Comparison of ENCODE assay signal across 8 cellular contexts in genomic region chr13:73754727-73755292, GRCh38.
DNase-seq lines count a peak whose midpoint lies in the region; ATAC-seq, FAIRE-seq and TF ChIP-seq lines count a peak whose summit lies in the region.

No MANE protein-coding gene starts in this region.

- ATAC-seq in A549, result peak; percentile 71 to 83; a peak in 4 of 6 replicates
- ATAC-seq in HG03039 (IDR thresholded peaks at IDR 0.05; ENCODE audit: unreplicated experiment), result no peak

- POLR2A ChIA-PET in A549 (lab: Yijun Ruan, JAX), result no interaction called here

- H3K4me3 Mint-ChIP-seq in HFFc6, result no peak overlapping the region
- H3K4me3 Mint-ChIP-seq in neural progenitor cell, result no peak overlapping the region

- H3K9me3 Mint-ChIP-seq in HFFc6 (no peaks in the 10 kb centered on the region), neural progenitor cell (no peaks in the 10 kb centered on the region)

- H3K27ac ChIP-seq in A549 (no peak overlapping the region), fibroblast of lung (ENCODE audit: insufficient read depth, low read length) (no peak overlapping the region), neural progenitor cell (no peak overlapping the region)

- TF ChIP-seq EP300 in A549 (IDR thresholded peaks at IDR 0.05), result no peak

- TF ChIP-seq POLR2A in A549 (IDR thresholded peaks at IDR 0.05; ENCODE audit: low read length), result no peak

- H3K4me2 ChIP-seq in A549, result no peak overlapping the region
- no peak overlapping the region for H3K4me2 ChIP-seq in fibroblast of lung (ENCODE audit: extremely low read depth, insufficient read depth, low read length)
- H3K4me2 ChIP-seq in neural progenitor cell, result no peak overlapping the region

- peak; percentile 68 for TF ChIP-seq CTCF in A549 (IDR thresholded peaks at IDR 0.05)
- peak; percentile 92 for TF ChIP-seq CTCF in HFFc6 (IDR thresholded peaks at IDR 0.05)
- peak; percentile 65 to 66 for TF ChIP-seq CTCF in fibroblast of lung (conservative IDR thresholded peaks at IDR 0.05 in 1 of 2, IDR thresholded peaks at IDR 0.05 in 1 of 2; ENCODE audit: low read depth in 1 of 2, low read length in 2 of 2)
- TF ChIP-seq CTCF in neural progenitor cell (IDR thresholded peaks at IDR 0.05), result peak; percentile 78

- H3K27me3 ChIP-seq in fibroblast of lung (ENCODE audit: control insufficient read depth, insufficient read depth, low read length) (no peaks in the 10 kb centered on the region), neural progenitor cell (no peaks in the 10 kb centered on the region)

- no peaks in the 10 kb centered on the region for H3K9me3 ChIP-seq in A549
- H3K9me3 ChIP-seq in fibroblast of lung (ENCODE audit: control insufficient read depth, insufficient read depth, low read depth, low read length), result no peaks in the 10 kb centered on the region
- no peaks in the 10 kb centered on the region for H3K9me3 ChIP-seq in neural progenitor cell (ENCODE audit: low read depth)

- CTCF ChIA-PET in A549 (lab: Yijun Ruan, JAX), result interaction anchor here (0.6 to 1.7 kb wide), 5 partner anchors 13 to 1503 kb away, joined by 3 to 6 read pairs (median 4); no protein-coding TSS in a partner anchor

- TF ChIP-seq RAD21 in A549 (conservative IDR thresholded peaks at IDR 0.05 in 1 of 2, IDR thresholded peaks at IDR 0.05 in 1 of 2), result peak; percentile 70 to 72

- DNase-seq in A549 (ENCODE audit: low read depth in 1 of 2, low spot score in 1 of 2) (peak; percentile 4 to 46), GM03348 (ENCODE audit: low spot score) (peak; percentile 64), HFFc6 (peak; percentile 55), NCI-H128 (lab: John Stamatoyannopoulos, UW; ENCODE audit: unreplicated experiment) (peak; percentile 40), SW 1271 (lab: John Stamatoyannopoulos, UW) (peak; percentile 22 to 56), fibroblast of lung (ENCODE audit: low read depth in 2 of 2) (peak; percentile 56 to 73), neural progenitor cell (ENCODE audit: low spot score) (peak; percentile 64)

- peak; percentile 65 for FAIRE-seq in A549 (lab: Jason Lieb, UNC)

- H3K36me3 Mint-ChIP-seq in HFFc6 (ENCODE audit: low read depth) (0 out of 2 replicates have a peak, but pooled peaks cover 5% of the 10 kb centered on the region), neural progenitor cell (peaks cover 12% of the 10 kb centered on the region)

- WGBS in A549 (ENCODE audit: missing lambda C conversion rate), result 50% methylated on average over 3 of the region's 3 CpGs

- H3K4me3 ChIP-seq in A549, result no peak overlapping the region
- H3K4me3 ChIP-seq in fibroblast of lung (replicated peaks in 1 of 4; ENCODE audit: control extremely low read depth in 1 of 4, insufficient read depth in 1 of 4, low read depth in 3 of 4, low read length in 4 of 4), result no peak overlapping the region
- H3K4me3 ChIP-seq in neural progenitor cell, result no peak overlapping the region

- H3K9ac ChIP-seq in fibroblast of lung (ENCODE audit: insufficient read depth, low read length), result no peak overlapping the region
- no peak overlapping the region for H3K9ac ChIP-seq in neural progenitor cell

- H2AFZ ChIP-seq in fibroblast of lung (ENCODE audit: low read length), result no peak overlapping the region
- H2AFZ ChIP-seq in neural progenitor cell (replicated peaks), result no peak overlapping the region

- H3K4me1 Mint-ChIP-seq in HFFc6 (ENCODE audit: low read depth), result peaks cover 9% of the 10 kb centered on the region; the same call in 1 of the 2 replicates
- H3K4me1 Mint-ChIP-seq in neural progenitor cell, result peaks cover 9% of the 10 kb centered on the region

- peaks cover 5% of the 10 kb centered on the region for H3F3A ChIP-seq in neural progenitor cell (ENCODE audit: low read depth)

- no peaks in the 10 kb centered on the region for H3K79me2 ChIP-seq in fibroblast of lung (ENCODE audit: control insufficient read depth, insufficient read depth, low read length)
- no peaks in the 10 kb centered on the region for H3K79me2 ChIP-seq in neural progenitor cell (ENCODE audit: low read depth)

- peaks cover 2% of the 10 kb centered on the region; the same call in 1 of the 2 replicates for H3K27me3 Mint-ChIP-seq in HFFc6 (ENCODE audit: insufficient read depth)
- H3K27me3 Mint-ChIP-seq in neural progenitor cell (ENCODE audit: insufficient read depth, low read depth), result no peaks in the 10 kb centered on the region

- H3K4me1 ChIP-seq in A549 (no peaks in the 10 kb centered on the region; the same call in 2 of the 3 replicates), fibroblast of lung (ENCODE audit: control insufficient read depth, extremely low read depth, insufficient read depth, low read length) (no peaks in the 10 kb centered on the region), neural progenitor cell (peaks cover 4% of the 10 kb centered on the region)

- H4K20me1 ChIP-seq in fibroblast of lung (ENCODE audit: control insufficient read depth, extremely low read depth, insufficient read depth, low read length), result no peaks in the 10 kb centered on the region
- no peaks in the 10 kb centered on the region for H4K20me1 ChIP-seq in neural progenitor cell (ENCODE audit: low read depth)

- H3K36me3 ChIP-seq in fibroblast of lung (ENCODE audit: control insufficient read depth, insufficient read depth, low read length), result no peaks in the 10 kb centered on the region
- no peaks in the 10 kb centered on the region for H3K36me3 ChIP-seq in neural progenitor cell

- H3K27ac Mint-ChIP-seq in HFFc6, result no peak overlapping the region
- H3K27ac Mint-ChIP-seq in neural progenitor cell, result no peak overlapping the region

TF ChIP-seq in A549, 52 proteins besides CTCF, POLR2A, EP300 and RAD21:
- TF ChIP-seq MAFK (IDR thresholded peaks at IDR 0.05; ENCODE audit: partially characterized antibody), result no peak
- peak; percentile 66 for TF ChIP-seq SMC3 (IDR thresholded peaks at IDR 0.05)
